In genomic region chr6:163416380-163416629, GRCh38 we compare ENCODE assay signal across 7 cellular contexts. TPM values are rescaled to one million over a fixed set of nuclear protein-coding genes. Genes with fewer than 3 reads are reported as not detected.
DNase-seq lines count a peak whose midpoint lies in the region; ATAC-seq and TF ChIP-seq lines count a peak whose summit lies in the region.

No MANE protein-coding gene starts in this region.

- TF ChIP-seq CTCF in HCT116 (IDR thresholded peaks at IDR 0.05 in 2 of 3, conservative IDR thresholded peaks at IDR 0.05 in 1 of 3; ENCODE audit: borderline replicate concordance in 1 of 3, insufficient read depth in 1 of 3, low read depth in 2 of 3, low read length in 2 of 3), result no peak
- no peak for TF ChIP-seq CTCF in WERI-Rb-1 (IDR thresholded peaks at IDR 0.05; ENCODE audit: low read depth, low read length)
- no peak for TF ChIP-seq CTCF in gastroesophageal sphincter (IDR thresholded peaks at IDR 0.05)
- TF ChIP-seq CTCF in smooth muscle cell (IDR thresholded peaks at IDR 0.05; ENCODE audit: borderline replicate concordance, insufficient read depth, poor library complexity, severe bottlenecking), result no peak

- no peak for TF ChIP-seq EP300 in gastroesophageal sphincter (IDR thresholded peaks at IDR 0.05)

- RAD21 ChIA-PET in HCT116 (lab: Charles Lee; ENCODE audit: low non-redundant PET in 1 of 2, low total read pairs in 2 of 2, uncharacterized antibody in 2 of 2, unreplicated experiment in 2 of 2), result no interaction called here

- CTCF ChIA-PET in HCT116 (lab: Charles Lee), result interaction anchor here (0.8 to 1.2 kb wide), 2 partner anchors 540 to 699 kb away, joined by 4 to 5 read pairs; no protein-coding TSS in a partner anchor

- H3K9me3 ChIP-seq in HCT116 (ENCODE audit: control insufficient read depth in 1 of 2, insufficient read depth in 1 of 2, low read depth in 1 of 2, low read length in 2 of 2), result peaks cover 0 to 4% of the 10 kb centered on the region in 2 experiments; a peak in 1 of 4 replicates
- H3K9me3 ChIP-seq in WERI-Rb-1 (ENCODE audit: severe bottlenecking), result no peaks in the 10 kb centered on the region
- no peaks in the 10 kb centered on the region for H3K9me3 ChIP-seq in gastroesophageal sphincter
- no peaks in the 10 kb centered on the region for H3K9me3 ChIP-seq in smooth muscle cell (replicated peaks; ENCODE audit: low read depth)

- DNase-seq in HCT116 (ENCODE audit: low read depth, low spot score) (no peak), WERI-Rb-1 (no peak), smooth muscle cell (lab: John Stamatoyannopoulos, UW; ENCODE audit: unreplicated experiment) (no peak), activated gamma-delta T cell (lab: John Stamatoyannopoulos, UW) (no peak)

- H3K9ac ChIP-seq in HCT116 (ENCODE audit: low read length), result peak overlapping the region; percentile 65
- H3K9ac ChIP-seq in smooth muscle cell (ENCODE audit: low read depth), result peak overlapping the region; percentile 96

- no peaks in the 10 kb centered on the region for H3K36me3 ChIP-seq in HCT116 (ENCODE audit: control insufficient read depth in 1 of 2, insufficient read depth in 2 of 2, low read length in 2 of 2)
- no peaks in the 10 kb centered on the region for H3K36me3 ChIP-seq in WERI-Rb-1
- H3K36me3 ChIP-seq in gastroesophageal sphincter, result no peaks in the 10 kb centered on the region
- no peaks in the 10 kb centered on the region for H3K36me3 ChIP-seq in smooth muscle cell (ENCODE audit: low read depth)

- H3K27me3 ChIP-seq in HCT116 (ENCODE audit: insufficient read depth, low read length) (no peaks in the 10 kb centered on the region), WERI-Rb-1 (ENCODE audit: insufficient read depth, low read depth, severe bottlenecking) (no peaks in the 10 kb centered on the region), gastroesophageal sphincter (no peaks in the 10 kb centered on the region), smooth muscle cell (ENCODE audit: low read depth) (no peaks in the 10 kb centered on the region)

- no peak for TF ChIP-seq RAD21 in HCT116 (IDR thresholded peaks at IDR 0.05; ENCODE audit: low read depth)

- H3K4me3 ChIP-seq in HCT116 (replicated peaks in 1 of 2; ENCODE audit: low read depth in 1 of 2, low read length in 2 of 2) (peak overlapping the region; percentile 56 to 69), WERI-Rb-1 (ENCODE audit: low read depth, low read length) (peak overlapping the region; percentile 70), gastroesophageal sphincter (peak overlapping the region; percentile 99 to 100), smooth muscle cell (peak overlapping the region; percentile 99)

- H4K20me1 ChIP-seq in HCT116 (ENCODE audit: insufficient read depth), result no peaks in the 10 kb centered on the region
- peaks cover 45% of the 10 kb centered on the region for H4K20me1 ChIP-seq in smooth muscle cell (ENCODE audit: low read depth)

- H3K4me2 ChIP-seq in HCT116 (ENCODE audit: low read length) (peak overlapping the region; percentile 81), smooth muscle cell (peak overlapping the region; percentile 90)

- 0% methylated on average over 7 of the region's 7 CpGs for WGBS in gastroesophageal sphincter (ENCODE audit: low coverage in 1 of 2), 2 donors
- 2% methylated on average over 7 of the region's 7 CpGs for whole genome bisulfite sequencing in smooth muscle cell (ENCODE audit: low lambda C conversion rate)

- no peaks in the 10 kb centered on the region for H3K9me2 ChIP-seq in HCT116 (ENCODE audit: insufficient read depth)

- TF ChIP-seq POLR2A in HCT116 (IDR thresholded peaks at IDR 0.05; ENCODE audit: borderline replicate concordance, extremely low read depth, insufficient read depth, insufficient read length) (no peak), gastroesophageal sphincter (IDR thresholded peaks at IDR 0.05) (no peak)

- peaks cover 57% of the 10 kb centered on the region for H3K79me2 ChIP-seq in HCT116 (ENCODE audit: insufficient read depth, low read length)
- H3K79me2 ChIP-seq in smooth muscle cell (ENCODE audit: low read depth), result peaks cover 65% of the 10 kb centered on the region

- POLR2A ChIA-PET in HCT116 (lab: Charles Lee), result no interaction called here

- H3F3A ChIP-seq in smooth muscle cell (ENCODE audit: low read depth), result peaks cover 3% of the 10 kb centered on the region

- peak overlapping the region; percentile 36; the same call in 1 of the 2 replicates for H3K27ac ChIP-seq in HCT116 (ENCODE audit: low read depth, low read length)
- no peak overlapping the region for H3K27ac ChIP-seq in WERI-Rb-1
- H3K27ac ChIP-seq in gastroesophageal sphincter, result peak overlapping the region; percentile 99 to 100 (median 100)
- peak overlapping the region; percentile 88 for H3K27ac ChIP-seq in smooth muscle cell (ENCODE audit: low read depth)

- peaks cover 3 to 4% of the 10 kb centered on the region in 2 experiments for H3K4me1 ChIP-seq in HCT116 (ENCODE audit: control insufficient read depth in 1 of 2, insufficient read depth in 2 of 2, low read length in 2 of 2)
- peaks cover 6 to 53% (median 9%) of the 10 kb centered on the region in 3 donors for H3K4me1 ChIP-seq in gastroesophageal sphincter
- H3K4me1 ChIP-seq in smooth muscle cell (ENCODE audit: low read depth), result peaks cover 43% of the 10 kb centered on the region

- BruUV-seq in HCT116 (replicated peaks; lab: Mats Ljungman, UMichigan), result TSS peak; percentile 54

- intact Hi-C loops in HCT116 (cut with micrococcal nuclease), result loop anchor here (2.0 kb wide), 2 partner anchors 236 to 540 kb away; no protein-coding TSS in a partner anchor

- H2AFZ ChIP-seq in HCT116 (ENCODE audit: low read depth, low read length, poor library complexity, severe bottlenecking) (no peak overlapping the region), smooth muscle cell (ENCODE audit: low read depth) (peak overlapping the region; percentile 89)

- ATAC-seq in HCT116, result no peak
- no peak for ATAC-seq in gastroesophageal sphincter
- no peak for ATAC-seq in HG02884 (IDR thresholded peaks at IDR 0.05; ENCODE audit: unreplicated experiment)
- ATAC-seq in GM19463 (IDR thresholded peaks at IDR 0.05; ENCODE audit: unreplicated experiment), result no peak

TF ChIP-seq in HCT116, 20 proteins besides CTCF, POLR2A, EP300 and RAD21:
- TF ChIP-seq MAX (IDR thresholded peaks at IDR 0.05), result no peak
- no peak for TF ChIP-seq TCF7L2 (IDR thresholded peaks at IDR 0.05; ENCODE audit: borderline replicate concordance, extremely low read depth, insufficient read depth, insufficient read length)
- no peak for TF ChIP-seq CEBPB (IDR thresholded peaks at IDR 0.05; ENCODE audit: low read depth)
- TF ChIP-seq SIN3A (IDR thresholded peaks at IDR 0.05; ENCODE audit: low read depth), result no peak
- TF ChIP-seq SP1 (IDR thresholded peaks at IDR 0.05; ENCODE audit: low read depth), result no peak

RNA-seq across cellular contexts. Expression of gene QKI, which starts 1.8 kb away (rescaled TPM):
- total RNA-seq in HCT116 (2021; ENCODE audit: unreplicated experiment) (35.3 TPM), gastroesophageal sphincter (100 to 1,000 TPM; 170 to 249 (median 227) TPM), smooth muscle cell (162 and 168 TPM in 2 replicates)
- polyA plus RNA-seq in HCT116 (2012), result 20.4 and 20.9 TPM in 2 replicates
- 65.1 and 67.0 TPM in 2 replicates for polyA plus RNA-seq in smooth muscle cell
